ENCODE assay signal across 23 cellular contexts in genomic region chr6:20755631-20756030, GRCh38.
DNase-seq lines count a peak whose midpoint lies in the region; ATAC-seq and TF ChIP-seq lines count a peak whose summit lies in the region.
"Had no signal": no experiment of that assay in that cellular context is flagged by ENCODE, and none has a peak within 500 bp of the region (broad histone marks: within the 10 kb centered on the region; RNA-seq: fewer than 3 reads in every experiment).

No MANE protein-coding gene starts in this region.

- H3K36me3 ChIP-seq in HEK293 (ENCODE audit: control insufficient read depth in 2 of 2, insufficient read depth in 1 of 2, low read length in 2 of 2) = no peaks in the 10 kb centered on the region; a peak in 1 of 3 replicates
- no peaks in the 10 kb centered on the region for H3K36me3 ChIP-seq in thyroid gland

- H3K27ac ChIP-seq in HEK293 (ENCODE audit: extremely low read depth, low read depth, low read length) (no peak overlapping the region), thyroid gland (no peak overlapping the region)
- H3K27ac ChIP-seq: esophagus muscularis mucosa, heart left ventricle, tibial nerve had no signal

- no peaks in the 10 kb centered on the region for H3K9me3 ChIP-seq in HEK293 (ENCODE audit: control insufficient read depth, insufficient read depth, low read depth, low read length)
- no peaks in the 10 kb centered on the region for H3K9me3 ChIP-seq in thyroid gland
- H3K9me3 ChIP-seq: esophagus muscularis mucosa had no signal

- intact Hi-C loops in thyroid gland (cut with DNase I) = no loop called here
- intact Hi-C loops in cardiac septum (cut with DNase I) = no loop called here

- POLR2A ChIA-PET in AG04449 (lab: Yijun Ruan, JAX) (no interaction called here), HEK293 (lab: Yijun Ruan, JAX) (no interaction called here)

- H3K4me3 ChIP-seq in AG04449 (ENCODE audit: low read depth, low read length) = no peak overlapping the region
- no peak overlapping the region for H3K4me3 ChIP-seq in HEK293 (ENCODE audit: low read depth, low read length)
- no peak overlapping the region for H3K4me3 ChIP-seq in foreskin fibroblast (ENCODE audit: low read depth in 1 of 2, low read length in 2 of 2)
- H3K4me3 ChIP-seq in thyroid gland (replicated peaks in 1 of 3) = no peak overlapping the region
- H3K4me3 ChIP-seq: esophagus muscularis mucosa, heart left ventricle, tibial nerve had no signal

- no peak for ATAC-seq in HG03439 (IDR thresholded peaks at IDR 0.05; ENCODE audit: unreplicated experiment)
- ATAC-seq: activated naive CD4-positive, alpha-beta T cell treated with anti-CD3 and anti-CD28 coated beads, Interleukin-2, amount 50 U/mL, for 72 hours; effector memory CD8-positive, alpha-beta T cell; heart left ventricle; naive thymus-derived CD8-positive, alpha-beta T cell; WTC11 had no signal

- H3K4me1 ChIP-seq in HEK293 (ENCODE audit: control insufficient read depth, insufficient read depth, low read length) = peaks cover 10% of the 10 kb centered on the region
- H3K4me1 ChIP-seq in thyroid gland = no peaks in the 10 kb centered on the region
- H3K4me1 ChIP-seq: esophagus muscularis mucosa, heart left ventricle had no signal

- TF ChIP-seq CTCF in AG04449 (IDR thresholded peaks at IDR 0.05; ENCODE audit: insufficient read depth, low read length, missing control alignments) (no peak), HEK293 (tag by site-specific recombination; IDR thresholded peaks at IDR 0.05) (no peak), foreskin fibroblast (IDR thresholded peaks at IDR 0.05; ENCODE audit: low read depth, low read length) (no peak), thyroid gland (IDR thresholded peaks at IDR 0.05) (no peak)

- CTCF ChIA-PET in AG04449 (lab: Yijun Ruan, JAX) = no interaction called here
- CTCF ChIA-PET in HEK293 (lab: Yijun Ruan, JAX) = no interaction called here

- H3K27me3 ChIP-seq in thyroid gland = no peaks in the 10 kb centered on the region
- H3K27me3 ChIP-seq: esophagus muscularis mucosa, heart left ventricle, tibial nerve had no signal

- DNase-seq in AG04449 (ENCODE audit: low read depth, low spot score) (peak; percentile 7), amniotic epithelial cell (ENCODE audit: low read depth) (peak; percentile 59), foreskin fibroblast (peak; percentile 42 to 61), HUDEP-2 (lab: John Stamatoyannopoulos, UW; ENCODE audit: unreplicated experiment in 76 of 76) (no peak), thyroid gland (no peak), cardiac septum (ENCODE audit: low spot score) (no peak)
- DNase-seq: C1 segment of cervical spinal cord; Calu3; effector memory CD8-positive, alpha-beta T cell; heart left ventricle; naive thymus-derived CD8-positive, alpha-beta T cell; NCI-H1092; NCI-H2029 treated with DMSO at 0.1 percent for 48 hours; NCI-H510A treated with DMSO at 0.1 percent for 48 hours; retina; stimulated activated CD4-positive, alpha-beta T cell treated with anti-CD3 and anti-CD28 coated beads, Interleukin-12 subunit alpha, Interleukin-12 subunit beta, amount 100 ng/mL, for 4 hours; T-helper 9 cell had no signal

- no peak for TF ChIP-seq POLR2A in thyroid gland (IDR thresholded peaks at IDR 0.05)

TF ChIP-seq in HEK293, 187 proteins besides CTCF, POLR2A, EP300 and RAD21:
- TF ChIP-seq, protein P1, sequence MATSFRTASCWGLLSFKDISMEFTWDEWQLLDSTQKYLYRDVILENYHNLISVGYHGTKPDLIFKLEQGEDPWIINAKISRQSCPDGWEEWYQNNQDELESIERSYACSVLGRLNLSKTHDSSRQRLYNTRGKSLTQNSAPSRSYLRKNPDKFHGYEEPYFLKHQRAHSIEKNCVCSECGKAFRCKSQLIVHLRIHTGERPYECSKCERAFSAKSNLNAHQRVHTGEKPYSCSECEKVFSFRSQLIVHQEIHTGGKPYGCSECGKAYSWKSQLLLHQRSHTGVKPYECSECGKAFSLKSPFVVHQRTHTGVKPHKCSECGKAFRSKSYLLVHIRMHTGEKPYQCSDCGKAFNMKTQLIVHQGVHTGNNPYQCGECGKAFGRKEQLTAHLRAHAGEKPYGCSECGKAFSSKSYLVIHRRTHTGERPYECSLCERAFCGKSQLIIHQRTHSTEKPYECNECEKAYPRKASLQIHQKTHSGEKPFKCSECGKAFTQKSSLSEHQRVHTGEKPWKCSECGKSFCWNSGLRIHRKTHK (tag by site-specific recombination; IDR thresholded peaks at IDR 0.05) = no peak
- TF ChIP-seq SCRT2 (tag by site-specific recombination; IDR thresholded peaks at IDR 0.05) = peak; percentile 71

Comparison
In these comparisons a context has a peak if more than half of its experiments do, and no peak if none do; other contexts are left out.
1. DNase-seq: peak in AG04449 (single experiment), amniotic epithelial cell (single experiment) and foreskin fibroblast (2 of 2); none in HUDEP-2 (0 of 76), thyroid gland (0 of 2) and cardiac septum (single experiment).